20 cellular contexts compared by ENCODE assay signal in the genomic region with DNA sequence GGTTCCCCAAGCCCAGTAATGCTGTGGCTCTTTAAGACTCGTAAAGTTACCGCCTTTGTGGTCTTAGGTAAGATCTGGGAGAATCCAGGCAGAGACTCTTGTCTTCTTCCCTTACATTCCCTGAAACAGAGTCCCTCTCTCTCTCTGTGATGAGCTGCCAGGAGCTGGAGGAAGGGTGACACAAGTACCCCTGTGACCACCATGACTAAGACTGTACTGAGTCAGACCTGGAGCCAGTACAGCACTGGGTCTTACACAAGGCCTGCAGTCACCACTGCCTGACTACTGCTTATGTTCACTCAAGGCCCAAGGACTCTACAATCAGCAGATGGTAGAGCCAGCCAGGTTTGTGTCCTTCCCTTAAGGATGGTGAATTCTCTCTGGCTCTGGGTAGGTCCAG.
A peak's percentile ranks its signal among the peaks of the same experiment; 100 is the strongest.
DNase-seq lines count a peak whose midpoint lies in the region; TF ChIP-seq lines count a peak whose summit lies in the region.
"Had no signal": no experiment of that assay in that cellular context is flagged by ENCODE, and none has a peak within 500 bp of the region (broad histone marks: within the 10 kb centered on the region; RNA-seq: fewer than 3 reads in every experiment).

No MANE protein-coding gene starts in this region.

- no peaks in the 10 kb centered on the region for H3K36me3 ChIP-seq in tibial nerve
- H3K36me3 ChIP-seq: esophagus squamous epithelium, left lung, prostate gland had no signal

- intact Hi-C loops in lower leg skin (cut with DNase I; ENCODE audit: low total_unique reads), result no loop called here

- H3K9me3 ChIP-seq in tibial nerve, result no peaks in the 10 kb centered on the region
- H3K9me3 ChIP-seq: esophagus squamous epithelium, left lung, prostate gland had no signal

- H3K27me3 ChIP-seq in tibial nerve, result no peaks in the 10 kb centered on the region
- H3K27me3 ChIP-seq: esophagus squamous epithelium, left lung had no signal

- peak; percentile 5 for DNase-seq in GM03348 (ENCODE audit: low spot score)
- peak; percentile 12 for DNase-seq in HK-2 (ENCODE audit: unreplicated experiment)
- DNase-seq in astrocyte of the hippocampus (ENCODE audit: low read depth, low spot score), result peak; percentile 43
- peak; percentile 73 for DNase-seq in kidney tubule cell (ENCODE audit: low spot score)
- no peak for DNase-seq in lower leg skin (ENCODE audit: low spot score in 2 of 2)
- no peak for DNase-seq in NCI-H526 (lab: John Stamatoyannopoulos, UW)
- DNase-seq in tibial nerve (ENCODE audit: low spot score in 2 of 2), result no peak
- DNase-seq in cerebellar nuclear complex (lab: John Stamatoyannopoulos, UW), result no peak
- DNase-seq: cortex of kidney, DND-41, esophagus squamous epithelium, left lung, NCI-H187 treated with DMSO at 0.1 percent for 48 hours, NCI-H748 treated with DMSO at 0.1 percent for 48 hours, substantia nigra, T-cell had no signal

- TF ChIP-seq EP300 in tibial nerve (IDR thresholded peaks at IDR 0.05), result no peak

- H3K4me3 ChIP-seq in lower leg skin (ENCODE audit: low read depth, poor library complexity, severe bottlenecking) (no peak overlapping the region), tibial nerve (no peak overlapping the region)
- H3K4me3 ChIP-seq: esophagus squamous epithelium, GM12878, K562, left lung, prostate gland had no signal

- no peak overlapping the region for H3K27ac ChIP-seq in tibial nerve
- H3K27ac ChIP-seq: esophagus squamous epithelium, left lung, prostate gland, RWPE1 had no signal

- TF ChIP-seq CTCF in lower leg skin (IDR thresholded peaks at IDR 0.05) (no peak), tibial nerve (IDR thresholded peaks at IDR 0.05) (no peak)

- H3K4me1 ChIP-seq in tibial nerve, result no peaks in the 10 kb centered on the region
- H3K4me1 ChIP-seq: esophagus squamous epithelium, left lung, prostate gland had no signal

- 42 to 77% methylated on average over 2 of the region's 2 CpGs for WGBS in lower leg skin, 2 donors
- 95 to 96% methylated on average over 2 of the region's 2 CpGs for whole genome bisulfite sequencing in tibial nerve, 2 donors

- no peak for TF ChIP-seq POLR2A in lower leg skin (IDR thresholded peaks at IDR 0.05)
- TF ChIP-seq POLR2A in tibial nerve (IDR thresholded peaks at IDR 0.05), result no peak

Comparison
In these comparisons a context has a peak if more than half of its experiments do, and no peak if none do; other contexts are left out.
1. DNase-seq: peak in GM03348 (single experiment), HK-2 (single experiment), astrocyte of the hippocampus (single experiment) and kidney tubule cell (single experiment); none in lower leg skin (0 of 2), NCI-H526 (0 of 2), tibial nerve (0 of 2) and cerebellar nuclear complex (0 of 2).